In genomic region chr5:34915139-34915855, GRCh38 we compare ENCODE assay signal across 1 cellular context.
TF ChIP-seq lines count a peak whose summit lies in the region.

A gene with protein sequence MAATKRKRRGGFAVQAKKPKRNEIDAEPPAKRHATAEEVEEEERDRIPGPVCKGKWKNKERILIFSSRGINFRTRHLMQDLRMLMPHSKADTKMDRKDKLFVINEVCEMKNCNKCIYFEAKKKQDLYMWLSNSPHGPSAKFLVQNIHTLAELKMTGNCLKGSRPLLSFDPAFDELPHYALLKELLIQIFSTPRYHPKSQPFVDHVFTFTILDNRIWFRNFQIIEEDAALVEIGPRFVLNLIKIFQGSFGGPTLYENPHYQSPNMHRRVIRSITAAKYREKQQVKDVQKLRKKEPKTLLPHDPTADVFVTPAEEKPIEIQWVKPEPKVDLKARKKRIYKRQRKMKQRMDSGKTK (plus strand): TSS chr5:34915711. CDS start chr5:34915739, 28 bp downstream.
A gene with protein sequence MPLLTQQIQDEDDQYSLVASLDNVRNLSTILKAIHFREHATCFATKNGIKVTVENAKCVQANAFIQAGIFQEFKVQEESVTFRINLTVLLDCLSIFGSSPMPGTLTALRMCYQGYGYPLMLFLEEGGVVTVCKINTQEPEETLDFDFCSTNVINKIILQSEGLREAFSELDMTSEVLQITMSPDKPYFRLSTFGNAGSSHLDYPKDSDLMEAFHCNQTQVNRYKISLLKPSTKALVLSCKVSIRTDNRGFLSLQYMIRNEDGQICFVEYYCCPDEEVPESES (minus strand): TSS chr5:34915504. CDS start chr5:34914892, 612 bp downstream.

TF ChIP-seq in K562, 482 proteins besides CTCF, POLR2A, EP300 and RAD21 (continued from another document and continues in another):
- TF ChIP-seq, protein P1, sequence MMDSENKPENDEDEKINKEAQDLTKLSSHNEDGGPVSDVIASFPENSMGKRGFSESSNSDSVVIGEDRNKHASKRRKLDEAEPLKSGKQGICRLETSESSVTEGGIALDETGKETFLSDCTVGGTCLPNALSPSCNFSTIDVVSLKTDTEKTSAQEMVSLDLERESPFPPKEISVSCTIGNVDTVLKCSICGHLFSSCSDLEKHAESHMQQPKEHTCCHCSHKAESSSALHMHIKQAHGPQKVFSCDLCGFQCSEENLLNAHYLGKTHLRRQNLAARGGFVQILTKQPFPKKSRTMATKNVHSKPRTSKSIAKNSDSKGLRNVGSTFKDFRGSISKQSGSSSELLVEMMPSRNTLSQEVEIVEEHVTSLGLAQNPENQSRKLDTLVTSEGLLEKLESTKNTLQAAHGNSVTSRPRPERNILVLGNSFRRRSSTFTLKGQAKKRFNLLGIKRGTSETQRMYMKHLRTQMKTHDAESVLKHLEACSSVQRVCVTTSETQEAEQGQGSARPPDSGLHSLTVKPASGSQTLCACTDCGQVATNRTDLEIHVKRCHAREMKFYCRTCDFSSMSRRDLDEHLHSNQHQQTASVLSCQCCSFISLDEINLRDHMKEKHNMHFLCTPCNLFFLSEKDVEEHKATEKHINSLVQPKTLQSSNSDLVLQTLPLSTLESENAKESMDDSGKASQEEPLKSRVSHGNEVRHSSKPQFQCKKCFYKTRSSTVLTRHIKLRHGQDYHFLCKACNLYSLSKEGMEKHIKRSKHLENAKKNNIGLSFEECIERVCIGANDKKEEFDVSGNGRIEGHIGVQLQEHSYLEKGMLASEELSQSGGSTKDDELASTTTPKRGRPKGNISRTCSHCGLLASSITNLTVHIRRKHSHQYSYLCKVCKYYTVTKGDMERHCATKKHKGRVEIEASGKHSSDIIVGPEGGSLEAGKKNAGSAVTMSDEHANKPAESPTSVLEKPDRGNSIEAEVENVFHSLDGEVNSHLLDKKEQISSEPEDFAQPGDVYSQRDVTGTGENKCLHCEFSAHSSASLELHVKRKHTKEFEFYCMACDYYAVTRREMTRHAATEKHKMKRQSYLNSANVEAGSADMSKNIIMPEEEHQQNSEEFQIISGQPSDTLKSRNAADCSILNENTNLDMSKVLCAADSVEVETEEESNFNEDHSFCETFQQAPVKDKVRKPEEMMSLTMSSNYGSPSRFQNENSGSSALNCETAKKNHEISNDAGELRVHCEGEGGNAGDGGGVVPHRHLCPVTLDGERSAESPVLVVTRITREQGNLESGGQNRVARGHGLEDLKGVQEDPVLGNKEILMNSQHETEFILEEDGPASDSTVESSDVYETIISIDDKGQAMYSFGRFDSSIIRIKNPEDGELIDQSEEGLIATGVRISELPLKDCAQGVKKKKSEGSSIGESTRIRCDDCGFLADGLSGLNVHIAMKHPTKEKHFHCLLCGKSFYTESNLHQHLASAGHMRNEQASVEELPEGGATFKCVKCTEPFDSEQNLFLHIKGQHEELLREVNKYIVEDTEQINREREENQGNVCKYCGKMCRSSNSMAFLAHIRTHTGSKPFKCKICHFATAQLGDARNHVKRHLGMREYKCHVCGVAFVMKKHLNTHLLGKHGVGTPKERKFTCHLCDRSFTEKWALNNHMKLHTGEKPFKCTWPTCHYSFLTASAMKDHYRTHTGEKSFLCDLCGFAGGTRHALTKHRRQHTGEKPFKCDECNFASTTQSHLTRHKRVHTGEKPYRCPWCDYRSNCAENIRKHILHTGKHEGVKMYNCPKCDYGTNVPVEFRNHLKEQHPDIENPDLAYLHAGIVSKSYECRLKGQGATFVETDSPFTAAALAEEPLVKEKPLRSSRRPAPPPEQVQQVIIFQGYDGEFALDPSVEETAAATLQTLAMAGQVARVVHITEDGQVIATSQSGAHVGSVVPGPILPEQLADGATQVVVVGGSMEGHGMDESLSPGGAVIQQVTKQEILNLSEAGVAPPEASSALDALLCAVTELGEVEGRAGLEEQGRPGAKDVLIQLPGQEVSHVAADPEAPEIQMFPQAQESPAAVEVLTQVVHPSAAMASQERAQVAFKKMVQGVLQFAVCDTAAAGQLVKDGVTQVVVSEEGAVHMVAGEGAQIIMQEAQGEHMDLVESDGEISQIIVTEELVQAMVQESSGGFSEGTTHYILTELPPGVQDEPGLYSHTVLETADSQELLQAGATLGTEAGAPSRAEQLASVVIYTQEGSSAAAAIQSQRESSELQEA (IDR thresholded peaks at IDR 0.05; ENCODE audit: low read depth) = peak; percentile 99
- TF ChIP-seq RNF2 (IDR thresholded peaks at IDR 0.05) (peak; percentile 85), CBX3 (IDR thresholded peaks at IDR 0.05; ENCODE audit: borderline replicate concordance in 1 of 2, low read length in 2 of 2) (peak in 1 of 2 experiments; percentile 40; a peak in 1 of 3 replicates), KDM4B (IDR thresholded peaks at IDR 0.05; ENCODE audit: borderline replicate concordance in 2 of 2, low read depth in 1 of 2) (peak in 1 of 2 experiments; percentile 95; a peak in 2 of 4 replicates), TCF15 (CRISPR knock-in tag; IDR thresholded peaks at IDR 0.05) (no peak), ZNF584 (CRISPR knock-in tag; IDR thresholded peaks at IDR 0.05; ENCODE audit: low read depth) (no peak), CUX1 (CRISPR knock-in tag; IDR thresholded peaks at IDR 0.05) (no peak), FOXA1 (IDR thresholded peaks at IDR 0.05; ENCODE audit: borderline replicate concordance) (no peak), SAP30 (IDR thresholded peaks at IDR 0.05; ENCODE audit: borderline replicate concordance, insufficient read depth, low read depth, low read length, poor library complexity, severe bottlenecking) (peak; percentile 96), TCF7 (IDR thresholded peaks at IDR 0.05; ENCODE audit: borderline replicate concordance) (no peak), XRCC5 (IDR thresholded peaks at IDR 0.05; ENCODE audit: low read depth, low read length) (peak; percentile 97), ZBTB12 (CRISPR knock-in tag; IDR thresholded peaks at IDR 0.05) (no peak), ZNF347 (CRISPR knock-in tag; IDR thresholded peaks at IDR 0.05; ENCODE audit: low read depth) (no peak), ESRRA (IDR thresholded peaks at IDR 0.05; ENCODE audit: borderline replicate concordance, low read depth) (peak; percentile 92; the same call in 1 of the 2 replicates), ZNF644 (tag; IDR thresholded peaks at IDR 0.05; ENCODE audit: low read depth) (no peak), TCF7L2 (IDR thresholded peaks at IDR 0.05; ENCODE audit: low read depth, low read length) (no peak), ZSCAN29 (IDR thresholded peaks at IDR 0.05) (no peak), TOE1 (IDR thresholded peaks at IDR 0.05; ENCODE audit: borderline replicate concordance) (peak; percentile 84), TOE1 (CRISPR knock-in tag; IDR thresholded peaks at IDR 0.05; ENCODE audit: borderline replicate concordance, low read depth) (no peak), FOSL1 (tag; conservative IDR thresholded peaks at IDR 0.05) (peak; percentile 65), THRA (IDR thresholded peaks at IDR 0.05) (no peak), ZNF696 (CRISPR knock-in tag; conservative IDR thresholded peaks at IDR 0.05) (no peak), CBX1 (IDR thresholded peaks at IDR 0.05; ENCODE audit: low read depth) (0 out of 2 replicates have a peak, but pooled peaks have one; percentile 78)
- TF ChIP-seq, protein P2, sequence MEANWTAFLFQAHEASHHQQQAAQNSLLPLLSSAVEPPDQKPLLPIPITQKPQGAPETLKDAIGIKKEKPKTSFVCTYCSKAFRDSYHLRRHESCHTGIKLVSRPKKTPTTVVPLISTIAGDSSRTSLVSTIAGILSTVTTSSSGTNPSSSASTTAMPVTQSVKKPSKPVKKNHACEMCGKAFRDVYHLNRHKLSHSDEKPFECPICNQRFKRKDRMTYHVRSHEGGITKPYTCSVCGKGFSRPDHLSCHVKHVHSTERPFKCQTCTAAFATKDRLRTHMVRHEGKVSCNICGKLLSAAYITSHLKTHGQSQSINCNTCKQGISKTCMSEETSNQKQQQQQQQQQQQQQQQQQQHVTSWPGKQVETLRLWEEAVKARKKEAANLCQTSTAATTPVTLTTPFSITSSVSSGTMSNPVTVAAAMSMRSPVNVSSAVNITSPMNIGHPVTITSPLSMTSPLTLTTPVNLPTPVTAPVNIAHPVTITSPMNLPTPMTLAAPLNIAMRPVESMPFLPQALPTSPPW (CRISPR knock-in tag; IDR thresholded peaks at IDR 0.05) = peak; percentile 59
- TF ChIP-seq, protein P3, sequence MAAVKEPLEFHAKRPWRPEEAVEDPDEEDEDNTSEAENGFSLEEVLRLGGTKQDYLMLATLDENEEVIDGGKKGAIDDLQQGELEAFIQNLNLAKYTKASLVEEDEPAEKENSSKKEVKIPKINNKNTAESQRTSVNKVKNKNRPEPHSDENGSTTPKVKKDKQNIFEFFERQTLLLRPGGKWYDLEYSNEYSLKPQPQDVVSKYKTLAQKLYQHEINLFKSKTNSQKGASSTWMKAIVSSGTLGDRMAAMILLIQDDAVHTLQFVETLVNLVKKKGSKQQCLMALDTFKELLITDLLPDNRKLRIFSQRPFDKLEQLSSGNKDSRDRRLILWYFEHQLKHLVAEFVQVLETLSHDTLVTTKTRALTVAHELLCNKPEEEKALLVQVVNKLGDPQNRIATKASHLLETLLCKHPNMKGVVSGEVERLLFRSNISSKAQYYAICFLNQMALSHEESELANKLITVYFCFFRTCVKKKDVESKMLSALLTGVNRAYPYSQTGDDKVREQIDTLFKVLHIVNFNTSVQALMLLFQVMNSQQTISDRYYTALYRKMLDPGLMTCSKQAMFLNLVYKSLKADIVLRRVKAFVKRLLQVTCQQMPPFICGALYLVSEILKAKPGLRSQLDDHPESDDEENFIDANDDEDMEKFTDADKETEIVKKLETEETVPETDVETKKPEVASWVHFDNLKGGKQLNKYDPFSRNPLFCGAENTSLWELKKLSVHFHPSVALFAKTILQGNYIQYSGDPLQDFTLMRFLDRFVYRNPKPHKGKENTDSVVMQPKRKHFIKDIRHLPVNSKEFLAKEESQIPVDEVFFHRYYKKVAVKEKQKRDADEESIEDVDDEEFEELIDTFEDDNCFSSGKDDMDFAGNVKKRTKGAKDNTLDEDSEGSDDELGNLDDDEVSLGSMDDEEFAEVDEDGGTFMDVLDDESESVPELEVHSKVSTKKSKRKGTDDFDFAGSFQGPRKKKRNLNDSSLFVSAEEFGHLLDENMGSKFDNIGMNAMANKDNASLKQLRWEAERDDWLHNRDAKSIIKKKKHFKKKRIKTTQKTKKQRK (IDR thresholded peaks at IDR 0.05; ENCODE audit: borderline replicate concordance, low read depth, low read length) = no peak
- TF ChIP-seq, protein P4, sequence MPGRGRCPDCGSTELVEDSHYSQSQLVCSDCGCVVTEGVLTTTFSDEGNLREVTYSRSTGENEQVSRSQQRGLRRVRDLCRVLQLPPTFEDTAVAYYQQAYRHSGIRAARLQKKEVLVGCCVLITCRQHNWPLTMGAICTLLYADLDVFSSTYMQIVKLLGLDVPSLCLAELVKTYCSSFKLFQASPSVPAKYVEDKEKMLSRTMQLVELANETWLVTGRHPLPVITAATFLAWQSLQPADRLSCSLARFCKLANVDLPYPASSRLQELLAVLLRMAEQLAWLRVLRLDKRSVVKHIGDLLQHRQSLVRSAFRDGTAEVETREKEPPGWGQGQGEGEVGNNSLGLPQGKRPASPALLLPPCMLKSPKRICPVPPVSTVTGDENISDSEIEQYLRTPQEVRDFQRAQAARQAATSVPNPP (IDR thresholded peaks at IDR 0.05; ENCODE audit: borderline replicate concordance, insufficient read depth, insufficient read length) = no peak
